ENCODE assay signal across 8 cellular contexts in the genomic region with DNA sequence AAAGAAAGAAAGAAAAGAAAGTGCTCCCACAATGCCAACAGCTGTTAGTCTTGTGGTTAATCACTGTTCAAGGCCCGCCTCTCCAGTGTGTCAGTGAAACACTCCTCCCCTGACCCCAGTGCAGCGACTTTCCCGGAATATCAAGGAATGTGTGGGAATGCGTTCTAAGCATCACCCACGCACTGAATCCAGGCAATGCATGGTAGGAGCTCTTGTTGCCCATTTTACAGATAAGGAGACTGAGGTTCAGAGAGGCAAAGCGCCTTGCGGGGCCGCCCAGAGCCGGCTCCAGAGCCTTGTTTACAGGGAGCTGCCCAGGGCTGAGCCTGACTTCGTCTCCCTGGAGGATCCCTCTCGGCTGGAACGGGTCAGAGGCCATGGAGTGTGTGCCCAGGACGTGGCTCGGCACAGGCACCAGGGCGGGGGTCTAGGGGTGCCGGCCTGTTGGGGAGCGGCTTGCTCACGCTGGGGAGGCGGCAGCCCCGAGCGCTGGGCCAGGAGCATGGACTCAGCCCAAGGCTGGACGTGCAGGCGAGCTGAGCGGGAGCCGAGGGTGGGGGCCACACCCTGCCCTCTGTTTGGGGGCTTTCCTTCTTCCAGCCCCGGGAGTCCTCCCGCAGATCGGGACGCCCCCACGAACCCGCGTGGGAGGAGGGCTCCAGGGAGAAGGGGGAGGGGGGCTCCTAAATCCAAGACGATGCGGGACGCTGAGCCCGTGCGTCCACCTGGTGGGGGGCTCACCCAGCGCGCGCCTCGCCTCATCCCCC. TPM values are rescaled to one million over a fixed set of nuclear protein-coding genes. Genes with fewer than 3 reads are reported as not detected.
DNase-seq lines count a peak whose midpoint lies in the region; ATAC-seq and TF ChIP-seq lines count a peak whose summit lies in the region.

No MANE protein-coding gene starts in this region.

- no peak for TF ChIP-seq POLR2A in esophagus muscularis mucosa (IDR thresholded peaks at IDR 0.05; ENCODE audit: low read depth)

- H3K4me3 Mint-ChIP-seq in CD8-positive, alpha-beta memory T cell: peak overlapping the region; percentile 83 to 91 (median 88)
- peak overlapping the region; percentile 92 for H3K4me3 Mint-ChIP-seq in HFFc6
- peak overlapping the region; percentile 82 for H3K4me3 Mint-ChIP-seq in natural killer cell treated with Interleukin-12 subunit alpha and Interleukin-12 subunit beta and Interleukin-15 and Interleukin-18, amount 100 ng/mL, for 72 hours

- H3K27ac ChIP-seq in CD8-positive, alpha-beta memory T cell (ENCODE audit: low read depth, low read length): peak overlapping the region; percentile 47
- H3K27ac ChIP-seq in esophagus muscularis mucosa (replicated peaks in 1 of 4): peak overlapping the region; percentile 94 to 99 (median 96)

- no peaks in the 10 kb centered on the region for H3K27me3 ChIP-seq in CD8-positive, alpha-beta memory T cell (ENCODE audit: insufficient read depth, low read length, poor library complexity, severe bottlenecking)
- H3K27me3 ChIP-seq in esophagus muscularis mucosa: no peaks in the 10 kb centered on the region

- no peaks in the 10 kb centered on the region for H3K9me3 ChIP-seq in CD8-positive, alpha-beta memory T cell (ENCODE audit: low read length)
- peaks cover 0 to 2% (median 0%) of the 10 kb centered on the region in 4 donors for H3K9me3 ChIP-seq in esophagus muscularis mucosa

- H3K36me3 ChIP-seq in CD8-positive, alpha-beta memory T cell (ENCODE audit: insufficient read depth, low read length): peaks cover 24% of the 10 kb centered on the region
- H3K36me3 ChIP-seq in esophagus muscularis mucosa: peaks cover 25 to 31% (median 29%) of the 10 kb centered on the region in 4 donors

- peak; percentile 22 to 50 for ATAC-seq in natural killer cell treated with Interleukin-12 subunit alpha and Interleukin-12 subunit beta and Interleukin-15 and Interleukin-18, amount 100 ng/mL, for 72 hours
- ATAC-seq in HG03108 (IDR thresholded peaks at IDR 0.05; ENCODE audit: unreplicated experiment): no peak
- ATAC-seq in HG02678 (IDR thresholded peaks at IDR 0.05; ENCODE audit: unreplicated experiment): no peak
- no peak for ATAC-seq in HG03175 (IDR thresholded peaks at IDR 0.05; ENCODE audit: unreplicated experiment)

- H3K27me3 Mint-ChIP-seq in CD8-positive, alpha-beta memory T cell: no peaks in the 10 kb centered on the region
- no peaks in the 10 kb centered on the region; the same call in 1 of the 2 replicates for H3K27me3 Mint-ChIP-seq in HFFc6 (ENCODE audit: insufficient read depth)
- no peaks in the 10 kb centered on the region for H3K27me3 Mint-ChIP-seq in natural killer cell treated with Interleukin-12 subunit alpha and Interleukin-12 subunit beta and Interleukin-15 and Interleukin-18, amount 100 ng/mL, for 72 hours

- peak in 1 of 5 donors; percentile 31 for DNase-seq in CD8-positive, alpha-beta memory T cell
- DNase-seq in HFFc6 (peak; percentile 74), esophagus muscularis mucosa (ENCODE audit: extremely low spot score) (no peak)
- peak; percentile 70 for DNase-seq in natural killer cell treated with Interleukin-12 subunit alpha and Interleukin-12 subunit beta and Interleukin-15 and Interleukin-18, amount 100 ng/mL, for 72 hours (ENCODE audit: low spot score)

- POLR2A ChIA-PET in CD8-positive, alpha-beta memory T cell (lab: Charles Lee): interaction anchor here (0.6 to 1.5 kb wide), 2 partner anchors 8 to 17 kb away, joined by 4 to 7 read pairs; a partner anchor contains a TSS

- intact Hi-C loops in esophagus muscularis mucosa (cut with DNase I): no loop called here

- peak overlapping the region in 7 of 8 donors; percentile 70 to 97 (median 91) for H3K27ac Mint-ChIP-seq in CD8-positive, alpha-beta memory T cell
- peak overlapping the region; percentile 89 for H3K27ac Mint-ChIP-seq in HFFc6
- H3K27ac Mint-ChIP-seq in natural killer cell treated with Interleukin-12 subunit alpha and Interleukin-12 subunit beta and Interleukin-15 and Interleukin-18, amount 100 ng/mL, for 72 hours: peak overlapping the region; percentile 64 to 78

- H3K36me3 Mint-ChIP-seq in CD8-positive, alpha-beta memory T cell: peaks cover 25 to 44% (median 27%) of the 10 kb centered on the region in 3 donors
- H3K36me3 Mint-ChIP-seq in HFFc6 (ENCODE audit: low read depth): peaks cover 33% of the 10 kb centered on the region
- peaks cover 19% of the 10 kb centered on the region for H3K36me3 Mint-ChIP-seq in natural killer cell treated with Interleukin-12 subunit alpha and Interleukin-12 subunit beta and Interleukin-15 and Interleukin-18, amount 100 ng/mL, for 72 hours

- no peak for TF ChIP-seq CTCF in HFFc6 (IDR thresholded peaks at IDR 0.05)
- TF ChIP-seq CTCF in WI38 (IDR thresholded peaks at IDR 0.05; ENCODE audit: low read depth, low read length): no peak
- no peak for TF ChIP-seq CTCF in esophagus muscularis mucosa (IDR thresholded peaks at IDR 0.05)

- H3K4me3 ChIP-seq in CD8-positive, alpha-beta memory T cell (ENCODE audit: low read length): peak overlapping the region; percentile 55
- H3K4me3 ChIP-seq in WI38 (ENCODE audit: low read depth, low read length) (peak overlapping the region; percentile 90), esophagus muscularis mucosa (peak overlapping the region; percentile 97 to 99 (median 98))

- H3K4me1 Mint-ChIP-seq in CD8-positive, alpha-beta memory T cell: peaks cover 36 to 64% (median 46%) of the 10 kb centered on the region in 3 donors
- H3K4me1 Mint-ChIP-seq in HFFc6 (ENCODE audit: low read depth): peaks cover 18% of the 10 kb centered on the region
- peaks cover 25 to 29% of the 10 kb centered on the region in 2 donors for H3K4me1 Mint-ChIP-seq in natural killer cell treated with Interleukin-12 subunit alpha and Interleukin-12 subunit beta and Interleukin-15 and Interleukin-18, amount 100 ng/mL, for 72 hours (ENCODE audit: low read depth in 2 of 2)

- peaks cover 0 to 3% (median 0%) of the 10 kb centered on the region in 5 donors for H3K9me3 Mint-ChIP-seq in CD8-positive, alpha-beta memory T cell
- H3K9me3 Mint-ChIP-seq in HFFc6: peaks cover 19% of the 10 kb centered on the region
- no peaks in the 10 kb centered on the region for H3K9me3 Mint-ChIP-seq in natural killer cell treated with Interleukin-12 subunit alpha and Interleukin-12 subunit beta and Interleukin-15 and Interleukin-18, amount 100 ng/mL, for 72 hours

- CTCF ChIA-PET in CD8-positive, alpha-beta memory T cell (lab: Charles Lee): interaction anchor here (0.6 to 1.6 kb wide), 5 partner anchors 12 to 164 kb away, joined by 3 to 5 read pairs (median 3); a partner anchor contains a TSS

- H3K4me1 ChIP-seq in CD8-positive, alpha-beta memory T cell (ENCODE audit: insufficient read depth, low read length): peaks cover 37% of the 10 kb centered on the region
- peaks cover 33 to 57% (median 54%) of the 10 kb centered on the region in 4 donors for H3K4me1 ChIP-seq in esophagus muscularis mucosa

- 16% methylated on average over 8 of the region's 41 CpGs for WGBS in esophagus muscularis mucosa

- no peak for TF ChIP-seq EP300 in esophagus muscularis mucosa (IDR thresholded peaks at IDR 0.05)

RNA-seq across cellular contexts. Expression of a gene that starts 0.8 kb away (rescaled TPM):
- total RNA-seq in CD8-positive, alpha-beta memory T cell: 10 to 100 TPM; 52.3 to 54.0 TPM
- 54.7 TPM for polyA plus RNA-seq in CD8-positive, alpha-beta memory T cell
- total RNA-seq in HFFc6 (2021; fragmentation: NEBNext Ultra II Directional; extraction: Animal tissue kit (Norgen Biotek cat#: 25700)): 10 to 100 TPM; 29.3 to 40.6 (median 34.2) TPM
- 100 to 1,000 TPM in 3 of 4 donors, 10 to 100 TPM in 1; 95.9 to 169 (median 125) TPM for total RNA-seq in esophagus muscularis mucosa
- 10 to 100 TPM; 53.4 to 67.2 TPM for total RNA-seq in natural killer cell treated with Interleukin-12 subunit alpha and Interleukin-12 subunit beta and Interleukin-15 and Interleukin-18, amount 100 ng/mL, for 72 hours

RNA-seq across cellular contexts. Expression of a gene that starts 18.2 kb away (rescaled TPM):
- total RNA-seq in CD8-positive, alpha-beta memory T cell: 10 to 100 TPM; 32.9 to 43.2 TPM
- 28.7 TPM for polyA plus RNA-seq in CD8-positive, alpha-beta memory T cell
- 10 to 100 TPM; 22.9 to 33.4 (median 27.7) TPM for total RNA-seq in HFFc6 (2021; fragmentation: NEBNext Ultra II Directional; extraction: Animal tissue kit (Norgen Biotek cat#: 25700))
- total RNA-seq in esophagus muscularis mucosa: 10 to 100 TPM; 20.3 to 44.8 (median 35.9) TPM
- 10 to 100 TPM; 17.5 to 44.5 TPM for total RNA-seq in natural killer cell treated with Interleukin-12 subunit alpha and Interleukin-12 subunit beta and Interleukin-15 and Interleukin-18, amount 100 ng/mL, for 72 hours

RNA-seq across cellular contexts. Expression of a gene that starts 21.1 kb away (rescaled TPM):
- total RNA-seq in CD8-positive, alpha-beta memory T cell: 10 to 100 TPM; 15.8 to 20.0 TPM
- 0.23 TPM for polyA plus RNA-seq in CD8-positive, alpha-beta memory T cell
- total RNA-seq in HFFc6 (2021; fragmentation: NEBNext Ultra II Directional; extraction: Animal tissue kit (Norgen Biotek cat#: 25700)): 100 to 1,000 TPM; 109 to 130 (median 124) TPM
- total RNA-seq in esophagus muscularis mucosa: 10 to 100 TPM; 37.4 to 75.0 (median 56.0) TPM
- total RNA-seq in natural killer cell treated with Interleukin-12 subunit alpha and Interleukin-12 subunit beta and Interleukin-15 and Interleukin-18, amount 100 ng/mL, for 72 hours: 10 to 100 TPM; 11.5 to 13.0 TPM

RNA-seq across cellular contexts. Expression of a gene that starts 32.0 kb away (rescaled TPM):
- 1 to 10 TPM; 1.4 to 2.5 TPM for total RNA-seq in CD8-positive, alpha-beta memory T cell
- polyA plus RNA-seq in CD8-positive, alpha-beta memory T cell: 0.89 TPM
- total RNA-seq in HFFc6 (2021; fragmentation: NEBNext Ultra II Directional; extraction: Animal tissue kit (Norgen Biotek cat#: 25700)): 1 to 10 TPM; 1.7 to 3.1 (median 2.1) TPM
- 1 to 10 TPM; 1.3 to 2.8 (median 2.2) TPM for total RNA-seq in esophagus muscularis mucosa
- total RNA-seq in natural killer cell treated with Interleukin-12 subunit alpha and Interleukin-12 subunit beta and Interleukin-15 and Interleukin-18, amount 100 ng/mL, for 72 hours: 1 to 10 TPM; 2.7 to 3.7 TPM

RNA-seq across cellular contexts. Expression of a gene that starts 39.0 kb away (rescaled TPM):
- 10 to 100 TPM; 73.8 to 75.5 TPM for total RNA-seq in CD8-positive, alpha-beta memory T cell
- 52.2 TPM for polyA plus RNA-seq in CD8-positive, alpha-beta memory T cell
- total RNA-seq in HFFc6 (2021; fragmentation: NEBNext Ultra II Directional; extraction: Animal tissue kit (Norgen Biotek cat#: 25700)): 10 to 100 TPM; 42.5 to 49.6 (median 47.1) TPM
- total RNA-seq in esophagus muscularis mucosa: 10 to 100 TPM in 1 of 4 donors, 1 to 10 TPM in 3; 6.6 to 13.3 (median 8.5) TPM
- total RNA-seq in natural killer cell treated with Interleukin-12 subunit alpha and Interleukin-12 subunit beta and Interleukin-15 and Interleukin-18, amount 100 ng/mL, for 72 hours: 10 to 100 TPM; 47.9 to 74.4 TPM

Comparison
In these comparisons a context has a peak if more than half of its experiments do, and no peak if none do; other contexts are left out.
1. ATAC-seq: peak in natural killer cell treated with Interleukin-12 subunit alpha and Interleukin-12 subunit beta and Interleukin-15 and Interleukin-18, amount 100 ng/mL, for 72 hours (2 of 2); none in HG03108 (single experiment), HG02678 (single experiment) and HG03175 (single experiment).
2. Peak in every context shown above with its lines, with median percentiles within 50 percentile points of each other: H3K4me3 ChIP-seq, H3K27ac Mint-ChIP-seq and H3K4me3 Mint-ChIP-seq.